9 cellular contexts compared by ENCODE assay signal in the genomic region with DNA sequence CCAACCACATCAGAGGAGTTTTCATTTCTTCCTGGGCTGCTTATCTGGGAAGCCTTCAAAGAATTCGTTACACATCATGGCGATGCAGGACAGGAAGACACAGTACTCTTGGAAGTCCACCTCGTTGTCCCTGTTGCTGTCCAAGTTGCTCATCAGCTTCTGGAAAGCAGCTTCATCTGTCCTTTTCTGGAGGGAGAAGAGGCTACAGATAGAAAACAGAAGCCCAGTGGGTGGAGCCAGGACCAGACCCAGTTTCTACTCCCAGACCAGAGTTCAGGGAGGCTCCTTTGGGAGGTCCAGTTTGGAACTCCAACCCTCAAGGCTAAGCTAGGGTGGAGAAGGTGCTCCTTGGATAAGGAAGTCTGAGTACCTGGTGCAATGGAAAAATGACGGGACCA. TPM values are rescaled to one million over a fixed set of nuclear protein-coding genes. Genes with fewer than 3 reads are reported as not detected.
A peak's percentile ranks its signal among the peaks of the same experiment; 100 is the strongest.
DNase-seq lines count a peak whose midpoint lies in the region; ATAC-seq and TF ChIP-seq lines count a peak whose summit lies in the region.
"Had no signal": no experiment of that assay in that cellular context is flagged by ENCODE, and none has a peak within 500 bp of the region (broad histone marks: within the 10 kb centered on the region; RNA-seq: fewer than 3 reads in every experiment).

No MANE protein-coding gene starts in this region.

- H3K4me3 ChIP-seq in CD4-positive, CD25-positive, alpha-beta regulatory T cell (ENCODE audit: low read depth, low read length), result peak overlapping the region; percentile 93
- peak overlapping the region; percentile 61 for H3K4me3 ChIP-seq in fibroblast of villous mesenchyme (ENCODE audit: low read depth, low read length)
- H3K4me3 ChIP-seq in skeletal muscle tissue (ENCODE audit: low read length in 3 of 3), result peak overlapping the region in 1 of 3 donors; percentile 83

- no peaks in the 10 kb centered on the region for H3K9me3 Mint-ChIP-seq in CD4-positive, CD25-positive, alpha-beta regulatory T cell
- H3K9me3 Mint-ChIP-seq: naive B cell had no signal

- H3K36me3 ChIP-seq in CD4-positive, CD25-positive, alpha-beta regulatory T cell (ENCODE audit: control insufficient read depth, insufficient read depth, low read length), result peaks cover 16% of the 10 kb centered on the region
- H3K36me3 ChIP-seq in skeletal muscle tissue (ENCODE audit: control insufficient read depth in 3 of 3, insufficient read depth in 3 of 3, low read length in 3 of 3), result no peaks in the 10 kb centered on the region

- POLR2A ChIA-PET in RWPE1 (lab: Yijun Ruan, JAX; ENCODE audit: low non-redundant PET), result no interaction called here

- H3K4me1 Mint-ChIP-seq in CD4-positive, CD25-positive, alpha-beta regulatory T cell, result peaks cover 8 to 86% (median 60%) of the 10 kb centered on the region in 4 donors

- DNase-seq in CD4-positive, CD25-positive, alpha-beta regulatory T cell, result no peak
- DNase-seq in RWPE1 (ENCODE audit: low spot score) (no peak), fibroblast of villous mesenchyme (ENCODE audit: low read depth) (no peak), NCI-H1105 treated with DMSO at 0.1 percent for 48 hours (lab: John Stamatoyannopoulos, UW) (no peak), HK-2 (ENCODE audit: unreplicated experiment) (no peak)
- DNase-seq in NK-92 treated with Interleukin-12 subunit alpha and Interleukin-12 subunit beta, amount 100 ng/mL, for 24 hours (lab: John Stamatoyannopoulos, UW), result no peak
- DNase-seq: naive B cell had no signal

- H3K4me1 ChIP-seq in CD4-positive, CD25-positive, alpha-beta regulatory T cell (ENCODE audit: control insufficient read depth, insufficient read depth, low read length, poor library complexity, severe bottlenecking), result peaks cover 79% of the 10 kb centered on the region
- peaks cover 52 to 55% (median 52%) of the 10 kb centered on the region in 3 donors for H3K4me1 ChIP-seq in skeletal muscle tissue (ENCODE audit: control insufficient read depth in 3 of 3, insufficient read depth in 3 of 3, low read length in 3 of 3)

- peak overlapping the region; percentile 97 to 99 (median 98) for H3K27ac Mint-ChIP-seq in CD4-positive, CD25-positive, alpha-beta regulatory T cell

- H3K27ac ChIP-seq in CD4-positive, CD25-positive, alpha-beta regulatory T cell (ENCODE audit: insufficient read depth, low read length, poor library complexity, severe bottlenecking), result peak overlapping the region; percentile 82
- H3K27ac ChIP-seq in RWPE1, result peak overlapping the region; percentile 96
- peak overlapping the region; percentile 60 for H3K27ac ChIP-seq in skeletal muscle tissue (ENCODE audit: low read depth, low read length)

- H3K27me3 ChIP-seq in CD4-positive, CD25-positive, alpha-beta regulatory T cell (ENCODE audit: control insufficient read depth, insufficient read depth, low read length), result no peaks in the 10 kb centered on the region
- no peaks in the 10 kb centered on the region for H3K27me3 ChIP-seq in skeletal muscle tissue (ENCODE audit: control insufficient read depth in 3 of 3, insufficient read depth in 3 of 3, low read length in 3 of 3)

- H3K27me3 Mint-ChIP-seq in CD4-positive, CD25-positive, alpha-beta regulatory T cell, result no peaks in the 10 kb centered on the region
- H3K27me3 Mint-ChIP-seq: naive B cell had no signal

- H3K36me3 Mint-ChIP-seq in CD4-positive, CD25-positive, alpha-beta regulatory T cell, result peaks cover 35% of the 10 kb centered on the region
- H3K36me3 Mint-ChIP-seq: naive B cell had no signal

- H3K9ac ChIP-seq in skeletal muscle tissue (ENCODE audit: low read depth in 1 of 3, low read length in 3 of 3), result no peak overlapping the region

- TF ChIP-seq CTCF in RWPE1 (conservative IDR thresholded peaks at IDR 0.05; ENCODE audit: low read depth) (no peak), fibroblast of villous mesenchyme (IDR thresholded peaks at IDR 0.05; ENCODE audit: insufficient read depth, low read depth, low read length) (no peak)

- CTCF ChIA-PET in RWPE1 (lab: Yijun Ruan, JAX), result no interaction called here

- no peaks in the 10 kb centered on the region for H3K9me3 ChIP-seq in CD4-positive, CD25-positive, alpha-beta regulatory T cell (ENCODE audit: control insufficient read depth in 2 of 2, low read length in 2 of 2)
- no peaks in the 10 kb centered on the region for H3K9me3 ChIP-seq in skeletal muscle tissue (ENCODE audit: control insufficient read depth in 3 of 3, low read length in 3 of 3)

- H3K4me3 Mint-ChIP-seq in CD4-positive, CD25-positive, alpha-beta regulatory T cell, result peak overlapping the region; percentile 97 to 100 (median 98)

- no peak for ATAC-seq in CD4-positive, CD25-positive, alpha-beta regulatory T cell (ENCODE audit: low read depth in 2 of 2)
- ATAC-seq in HG03280 (IDR thresholded peaks at IDR 0.05; ENCODE audit: unreplicated experiment), result no peak

RNA-seq across cellular contexts. Expression of a gene that starts 1.9 kb away (rescaled TPM):
- 928 TPM for total RNA-seq in CD4-positive, CD25-positive, alpha-beta regulatory T cell
- 1,000 to 10,000 TPM; 2,534 to 4,309 (median 3,364) TPM for polyA plus RNA-seq in CD4-positive, CD25-positive, alpha-beta regulatory T cell
- 165 and 507 TPM in 2 replicates for total RNA-seq in fibroblast of villous mesenchyme
- total RNA-seq in skeletal muscle tissue, result 165 TPM

RNA-seq across cellular contexts. Expression of a gene that starts 3.0 kb away (rescaled TPM):
- total RNA-seq in CD4-positive, CD25-positive, alpha-beta regulatory T cell, result 1.8 TPM
- polyA plus RNA-seq in CD4-positive, CD25-positive, alpha-beta regulatory T cell, result 1 to 10 TPM; 1.2 to 3.0 (median 1.7) TPM
- total RNA-seq in fibroblast of villous mesenchyme (0.32 TPM in 1 of 2 replicates, not detected in the other), skeletal muscle tissue (not detected)

RNA-seq across cellular contexts. Expression of a gene that starts 5.3 kb away (rescaled TPM):
- not detected for total RNA-seq in CD4-positive, CD25-positive, alpha-beta regulatory T cell
- not detected for polyA plus RNA-seq in CD4-positive, CD25-positive, alpha-beta regulatory T cell
- total RNA-seq in fibroblast of villous mesenchyme, result 18.0 and 20.3 TPM in 2 replicates
- not detected for total RNA-seq in skeletal muscle tissue

RNA-seq across cellular contexts. Expression of a gene that starts 7.9 kb away (rescaled TPM):
- total RNA-seq in CD4-positive, CD25-positive, alpha-beta regulatory T cell, result 304 TPM
- polyA plus RNA-seq in CD4-positive, CD25-positive, alpha-beta regulatory T cell, result 1,000 to 10,000 TPM in 2 of 4 donors, 100 to 1,000 TPM in 2; 660 to 1,174 (median 946) TPM
- total RNA-seq in fibroblast of villous mesenchyme, result 1,018 and 1,040 TPM in 2 replicates
- 203 TPM for total RNA-seq in skeletal muscle tissue

RNA-seq across cellular contexts. Expression of a gene that starts 21.9 kb away (rescaled TPM):
- total RNA-seq in CD4-positive, CD25-positive, alpha-beta regulatory T cell, result not detected
- not detected for polyA plus RNA-seq in CD4-positive, CD25-positive, alpha-beta regulatory T cell
- total RNA-seq in fibroblast of villous mesenchyme, result 0.97 and 2.2 TPM in 2 replicates
- not detected for total RNA-seq in skeletal muscle tissue

Comparison
In these comparisons a context has a peak if more than half of its experiments do, and no peak if none do; other contexts are left out.
1. RNA of a gene that starts 5.3 kb away (total RNA-seq): 18.0 to 20.3 TPM in fibroblast of villous mesenchyme; not detected in CD4-positive, CD25-positive, alpha-beta regulatory T cell (single experiment) and not detected in skeletal muscle tissue (single experiment); every median in the first group is over 10 times any median in the second.
2. Peak in every context shown above with its lines, with median percentiles within 50 percentile points of each other: H3K27ac ChIP-seq.